1 cellular context compared by ENCODE assay signal in the genomic region with DNA sequence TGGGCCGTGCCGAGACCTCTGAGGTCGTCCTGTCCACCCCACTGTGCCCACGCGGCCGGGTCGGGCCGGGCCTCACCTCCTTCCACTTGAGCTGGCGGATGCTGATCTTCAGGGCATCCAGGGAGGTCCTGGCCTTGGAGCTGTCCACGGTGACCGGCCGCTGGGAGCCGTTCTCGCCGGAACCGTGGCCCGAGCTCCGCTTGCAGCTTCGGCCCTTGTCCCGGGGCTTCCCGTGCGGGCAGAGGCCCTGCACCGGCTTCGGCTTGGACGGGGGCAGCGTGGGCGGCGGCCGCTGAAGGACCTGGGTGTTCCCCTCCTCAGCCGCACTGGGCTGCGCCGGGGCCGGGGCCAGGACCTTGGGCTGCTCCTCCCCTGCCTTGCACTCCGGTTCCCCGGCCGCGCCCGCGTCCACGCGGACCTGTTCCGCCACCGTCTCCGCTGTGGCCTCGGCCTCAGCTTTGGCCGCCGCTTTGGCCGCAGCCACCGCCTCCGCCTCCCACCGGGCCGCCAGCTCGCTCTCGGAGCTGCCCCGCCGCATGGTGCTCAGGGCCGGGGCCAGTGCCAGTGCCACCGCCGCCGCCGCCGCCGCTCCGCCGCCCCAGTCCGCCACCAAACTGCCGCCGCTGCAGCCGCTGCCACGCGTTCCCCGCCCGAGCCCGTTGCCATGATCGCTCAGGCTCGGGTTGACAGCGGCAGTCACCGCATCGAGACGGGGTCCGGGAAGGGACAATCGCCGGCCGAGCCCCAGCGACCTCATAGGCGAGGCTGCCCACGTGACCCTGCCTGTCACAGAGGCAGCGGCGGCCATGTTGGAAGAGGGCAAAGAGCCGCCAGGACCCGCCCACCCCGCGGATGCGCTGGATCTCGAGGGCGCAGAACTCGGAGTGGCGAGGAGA.
TF ChIP-seq lines count a peak whose summit lies in the region.

A gene with protein sequence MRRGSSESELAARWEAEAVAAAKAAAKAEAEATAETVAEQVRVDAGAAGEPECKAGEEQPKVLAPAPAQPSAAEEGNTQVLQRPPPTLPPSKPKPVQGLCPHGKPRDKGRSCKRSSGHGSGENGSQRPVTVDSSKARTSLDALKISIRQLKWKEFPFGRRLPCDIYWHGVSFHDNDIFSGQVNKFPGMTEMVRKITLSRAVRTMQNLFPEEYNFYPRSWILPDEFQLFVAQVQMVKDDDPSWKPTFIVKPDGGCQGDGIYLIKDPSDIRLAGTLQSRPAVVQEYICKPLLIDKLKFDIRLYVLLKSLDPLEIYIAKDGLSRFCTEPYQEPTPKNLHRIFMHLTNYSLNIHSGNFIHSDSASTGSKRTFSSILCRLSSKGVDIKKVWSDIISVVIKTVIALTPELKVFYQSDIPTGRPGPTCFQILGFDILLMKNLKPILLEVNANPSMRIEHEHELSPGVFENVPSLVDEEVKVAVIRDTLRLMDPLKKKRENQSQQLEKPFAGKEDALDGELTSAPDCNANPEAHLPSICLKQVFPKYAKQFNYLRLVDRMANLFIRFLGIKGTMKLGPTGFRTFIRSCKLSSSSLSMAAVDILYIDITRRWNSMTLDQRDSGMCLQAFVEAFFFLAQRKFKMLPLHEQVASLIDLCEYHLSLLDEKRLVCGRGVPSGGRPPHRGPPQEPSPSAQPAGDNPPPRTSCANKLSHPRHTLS (minus strand): TSS at position 698 of the 896 bp plus-strand sequence. CDS start 160 bp downstream, at position 538.

TF ChIP-seq in K562, 482 proteins besides CTCF, POLR2A, EP300 and RAD21 (continued from another document and continues in another):
- TF ChIP-seq, protein P1, sequence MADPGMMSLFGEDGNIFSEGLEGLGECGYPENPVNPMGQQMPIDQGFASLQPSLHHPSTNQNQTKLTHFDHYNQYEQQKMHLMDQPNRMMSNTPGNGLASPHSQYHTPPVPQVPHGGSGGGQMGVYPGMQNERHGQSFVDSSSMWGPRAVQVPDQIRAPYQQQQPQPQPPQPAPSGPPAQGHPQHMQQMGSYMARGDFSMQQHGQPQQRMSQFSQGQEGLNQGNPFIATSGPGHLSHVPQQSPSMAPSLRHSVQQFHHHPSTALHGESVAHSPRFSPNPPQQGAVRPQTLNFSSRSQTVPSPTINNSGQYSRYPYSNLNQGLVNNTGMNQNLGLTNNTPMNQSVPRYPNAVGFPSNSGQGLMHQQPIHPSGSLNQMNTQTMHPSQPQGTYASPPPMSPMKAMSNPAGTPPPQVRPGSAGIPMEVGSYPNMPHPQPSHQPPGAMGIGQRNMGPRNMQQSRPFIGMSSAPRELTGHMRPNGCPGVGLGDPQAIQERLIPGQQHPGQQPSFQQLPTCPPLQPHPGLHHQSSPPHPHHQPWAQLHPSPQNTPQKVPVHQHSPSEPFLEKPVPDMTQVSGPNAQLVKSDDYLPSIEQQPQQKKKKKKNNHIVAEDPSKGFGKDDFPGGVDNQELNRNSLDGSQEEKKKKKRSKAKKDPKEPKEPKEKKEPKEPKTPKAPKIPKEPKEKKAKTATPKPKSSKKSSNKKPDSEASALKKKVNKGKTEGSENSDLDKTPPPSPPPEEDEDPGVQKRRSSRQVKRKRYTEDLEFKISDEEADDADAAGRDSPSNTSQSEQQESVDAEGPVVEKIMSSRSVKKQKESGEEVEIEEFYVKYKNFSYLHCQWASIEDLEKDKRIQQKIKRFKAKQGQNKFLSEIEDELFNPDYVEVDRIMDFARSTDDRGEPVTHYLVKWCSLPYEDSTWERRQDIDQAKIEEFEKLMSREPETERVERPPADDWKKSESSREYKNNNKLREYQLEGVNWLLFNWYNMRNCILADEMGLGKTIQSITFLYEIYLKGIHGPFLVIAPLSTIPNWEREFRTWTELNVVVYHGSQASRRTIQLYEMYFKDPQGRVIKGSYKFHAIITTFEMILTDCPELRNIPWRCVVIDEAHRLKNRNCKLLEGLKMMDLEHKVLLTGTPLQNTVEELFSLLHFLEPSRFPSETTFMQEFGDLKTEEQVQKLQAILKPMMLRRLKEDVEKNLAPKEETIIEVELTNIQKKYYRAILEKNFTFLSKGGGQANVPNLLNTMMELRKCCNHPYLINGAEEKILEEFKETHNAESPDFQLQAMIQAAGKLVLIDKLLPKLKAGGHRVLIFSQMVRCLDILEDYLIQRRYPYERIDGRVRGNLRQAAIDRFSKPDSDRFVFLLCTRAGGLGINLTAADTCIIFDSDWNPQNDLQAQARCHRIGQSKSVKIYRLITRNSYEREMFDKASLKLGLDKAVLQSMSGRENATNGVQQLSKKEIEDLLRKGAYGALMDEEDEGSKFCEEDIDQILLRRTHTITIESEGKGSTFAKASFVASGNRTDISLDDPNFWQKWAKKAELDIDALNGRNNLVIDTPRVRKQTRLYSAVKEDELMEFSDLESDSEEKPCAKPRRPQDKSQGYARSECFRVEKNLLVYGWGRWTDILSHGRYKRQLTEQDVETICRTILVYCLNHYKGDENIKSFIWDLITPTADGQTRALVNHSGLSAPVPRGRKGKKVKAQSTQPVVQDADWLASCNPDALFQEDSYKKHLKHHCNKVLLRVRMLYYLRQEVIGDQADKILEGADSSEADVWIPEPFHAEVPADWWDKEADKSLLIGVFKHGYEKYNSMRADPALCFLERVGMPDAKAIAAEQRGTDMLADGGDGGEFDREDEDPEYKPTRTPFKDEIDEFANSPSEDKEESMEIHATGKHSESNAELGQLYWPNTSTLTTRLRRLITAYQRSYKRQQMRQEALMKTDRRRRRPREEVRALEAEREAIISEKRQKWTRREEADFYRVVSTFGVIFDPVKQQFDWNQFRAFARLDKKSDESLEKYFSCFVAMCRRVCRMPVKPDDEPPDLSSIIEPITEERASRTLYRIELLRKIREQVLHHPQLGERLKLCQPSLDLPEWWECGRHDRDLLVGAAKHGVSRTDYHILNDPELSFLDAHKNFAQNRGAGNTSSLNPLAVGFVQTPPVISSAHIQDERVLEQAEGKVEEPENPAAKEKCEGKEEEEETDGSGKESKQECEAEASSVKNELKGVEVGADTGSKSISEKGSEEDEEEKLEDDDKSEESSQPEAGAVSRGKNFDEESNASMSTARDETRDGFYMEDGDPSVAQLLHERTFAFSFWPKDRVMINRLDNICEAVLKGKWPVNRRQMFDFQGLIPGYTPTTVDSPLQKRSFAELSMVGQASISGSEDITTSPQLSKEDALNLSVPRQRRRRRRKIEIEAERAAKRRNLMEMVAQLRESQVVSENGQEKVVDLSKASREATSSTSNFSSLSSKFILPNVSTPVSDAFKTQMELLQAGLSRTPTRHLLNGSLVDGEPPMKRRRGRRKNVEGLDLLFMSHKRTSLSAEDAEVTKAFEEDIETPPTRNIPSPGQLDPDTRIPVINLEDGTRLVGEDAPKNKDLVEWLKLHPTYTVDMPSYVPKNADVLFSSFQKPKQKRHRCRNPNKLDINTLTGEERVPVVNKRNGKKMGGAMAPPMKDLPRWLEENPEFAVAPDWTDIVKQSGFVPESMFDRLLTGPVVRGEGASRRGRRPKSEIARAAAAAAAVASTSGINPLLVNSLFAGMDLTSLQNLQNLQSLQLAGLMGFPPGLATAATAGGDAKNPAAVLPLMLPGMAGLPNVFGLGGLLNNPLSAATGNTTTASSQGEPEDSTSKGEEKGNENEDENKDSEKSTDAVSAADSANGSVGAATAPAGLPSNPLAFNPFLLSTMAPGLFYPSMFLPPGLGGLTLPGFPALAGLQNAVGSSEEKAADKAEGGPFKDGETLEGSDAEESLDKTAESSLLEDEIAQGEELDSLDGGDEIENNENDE (IDR thresholded peaks at IDR 0.05; ENCODE audit: low read depth, low read length) = no peak
- 0 out of 2 replicates have a peak, but pooled peaks have one; percentile 61 for TF ChIP-seq HDAC8 (tag; IDR thresholded peaks at IDR 0.05)
- TF ChIP-seq, protein P2, sequence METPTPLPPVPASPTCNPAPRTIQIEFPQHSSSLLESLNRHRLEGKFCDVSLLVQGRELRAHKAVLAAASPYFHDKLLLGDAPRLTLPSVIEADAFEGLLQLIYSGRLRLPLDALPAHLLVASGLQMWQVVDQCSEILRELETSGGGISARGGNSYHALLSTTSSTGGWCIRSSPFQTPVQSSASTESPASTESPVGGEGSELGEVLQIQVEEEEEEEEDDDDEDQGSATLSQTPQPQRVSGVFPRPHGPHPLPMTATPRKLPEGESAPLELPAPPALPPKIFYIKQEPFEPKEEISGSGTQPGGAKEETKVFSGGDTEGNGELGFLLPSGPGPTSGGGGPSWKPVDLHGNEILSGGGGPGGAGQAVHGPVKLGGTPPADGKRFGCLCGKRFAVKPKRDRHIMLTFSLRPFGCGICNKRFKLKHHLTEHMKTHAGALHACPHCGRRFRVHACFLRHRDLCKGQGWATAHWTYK (CRISPR knock-in tag; IDR thresholded peaks at IDR 0.05) = no peak
- TF ChIP-seq RBM14 (IDR thresholded peaks at IDR 0.05; ENCODE audit: borderline replicate concordance, insufficient read depth, low read depth, low read length) = no peak
- TF ChIP-seq NCOA6 (IDR thresholded peaks at IDR 0.05) = no peak
- TF ChIP-seq, protein P3, sequence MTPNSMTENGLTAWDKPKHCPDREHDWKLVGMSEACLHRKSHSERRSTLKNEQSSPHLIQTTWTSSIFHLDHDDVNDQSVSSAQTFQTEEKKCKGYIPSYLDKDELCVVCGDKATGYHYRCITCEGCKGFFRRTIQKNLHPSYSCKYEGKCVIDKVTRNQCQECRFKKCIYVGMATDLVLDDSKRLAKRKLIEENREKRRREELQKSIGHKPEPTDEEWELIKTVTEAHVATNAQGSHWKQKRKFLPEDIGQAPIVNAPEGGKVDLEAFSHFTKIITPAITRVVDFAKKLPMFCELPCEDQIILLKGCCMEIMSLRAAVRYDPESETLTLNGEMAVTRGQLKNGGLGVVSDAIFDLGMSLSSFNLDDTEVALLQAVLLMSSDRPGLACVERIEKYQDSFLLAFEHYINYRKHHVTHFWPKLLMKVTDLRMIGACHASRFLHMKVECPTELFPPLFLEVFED (CRISPR knock-in tag; conservative IDR thresholded peaks at IDR 0.05) = no peak
- TF ChIP-seq, protein P4, sequence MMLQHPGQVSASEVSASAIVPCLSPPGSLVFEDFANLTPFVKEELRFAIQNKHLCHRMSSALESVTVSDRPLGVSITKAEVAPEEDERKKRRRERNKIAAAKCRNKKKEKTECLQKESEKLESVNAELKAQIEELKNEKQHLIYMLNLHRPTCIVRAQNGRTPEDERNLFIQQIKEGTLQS (IDR thresholded peaks at IDR 0.05) = peak; percentile 55
- TF ChIP-seq, protein P4 (CRISPR knock-in tag; conservative IDR thresholded peaks at IDR 0.05) = no peak
- TF ChIP-seq, protein P5, sequence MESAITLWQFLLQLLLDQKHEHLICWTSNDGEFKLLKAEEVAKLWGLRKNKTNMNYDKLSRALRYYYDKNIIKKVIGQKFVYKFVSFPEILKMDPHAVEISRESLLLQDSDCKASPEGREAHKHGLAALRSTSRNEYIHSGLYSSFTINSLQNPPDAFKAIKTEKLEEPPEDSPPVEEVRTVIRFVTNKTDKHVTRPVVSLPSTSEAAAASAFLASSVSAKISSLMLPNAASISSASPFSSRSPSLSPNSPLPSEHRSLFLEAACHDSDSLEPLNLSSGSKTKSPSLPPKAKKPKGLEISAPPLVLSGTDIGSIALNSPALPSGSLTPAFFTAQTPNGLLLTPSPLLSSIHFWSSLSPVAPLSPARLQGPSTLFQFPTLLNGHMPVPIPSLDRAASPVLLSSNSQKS (CRISPR knock-in tag; IDR thresholded peaks at IDR 0.05) = no peak
- TF ChIP-seq SMARCA4 (IDR thresholded peaks at IDR 0.05) = no peak
- TF ChIP-seq MYNN (IDR thresholded peaks at IDR 0.05) = no peak
- no peak for TF ChIP-seq MYNN (CRISPR knock-in tag; IDR thresholded peaks at IDR 0.05)
- peak in 1 of 2 experiments; percentile 60; a peak in 1 of 4 replicates for TF ChIP-seq RCOR1 (IDR thresholded peaks at IDR 0.05; ENCODE audit: borderline replicate concordance in 1 of 2, low read depth in 2 of 2, low read length in 2 of 2)
- TF ChIP-seq, protein P6, sequence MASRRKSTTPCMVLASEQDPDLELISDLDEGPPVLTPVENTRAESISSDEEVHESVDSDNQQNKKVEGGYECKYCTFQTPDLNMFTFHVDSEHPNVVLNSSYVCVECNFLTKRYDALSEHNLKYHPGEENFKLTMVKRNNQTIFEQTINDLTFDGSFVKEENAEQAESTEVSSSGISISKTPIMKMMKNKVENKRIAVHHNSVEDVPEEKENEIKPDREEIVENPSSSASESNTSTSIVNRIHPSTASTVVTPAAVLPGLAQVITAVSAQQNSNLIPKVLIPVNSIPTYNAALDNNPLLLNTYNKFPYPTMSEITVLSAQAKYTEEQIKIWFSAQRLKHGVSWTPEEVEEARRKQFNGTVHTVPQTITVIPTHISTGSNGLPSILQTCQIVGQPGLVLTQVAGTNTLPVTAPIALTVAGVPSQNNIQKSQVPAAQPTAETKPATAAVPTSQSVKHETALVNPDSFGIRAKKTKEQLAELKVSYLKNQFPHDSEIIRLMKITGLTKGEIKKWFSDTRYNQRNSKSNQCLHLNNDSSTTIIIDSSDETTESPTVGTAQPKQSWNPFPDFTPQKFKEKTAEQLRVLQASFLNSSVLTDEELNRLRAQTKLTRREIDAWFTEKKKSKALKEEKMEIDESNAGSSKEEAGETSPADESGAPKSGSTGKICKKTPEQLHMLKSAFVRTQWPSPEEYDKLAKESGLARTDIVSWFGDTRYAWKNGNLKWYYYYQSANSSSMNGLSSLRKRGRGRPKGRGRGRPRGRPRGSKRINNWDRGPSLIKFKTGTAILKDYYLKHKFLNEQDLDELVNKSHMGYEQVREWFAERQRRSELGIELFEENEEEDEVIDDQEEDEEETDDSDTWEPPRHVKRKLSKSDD (conservative IDR thresholded peaks at IDR 0.05; ENCODE audit: low read length) = no peak
- no peak for TF ChIP-seq ZNF24 (IDR thresholded peaks at IDR 0.05)
- TF ChIP-seq, protein P7, sequence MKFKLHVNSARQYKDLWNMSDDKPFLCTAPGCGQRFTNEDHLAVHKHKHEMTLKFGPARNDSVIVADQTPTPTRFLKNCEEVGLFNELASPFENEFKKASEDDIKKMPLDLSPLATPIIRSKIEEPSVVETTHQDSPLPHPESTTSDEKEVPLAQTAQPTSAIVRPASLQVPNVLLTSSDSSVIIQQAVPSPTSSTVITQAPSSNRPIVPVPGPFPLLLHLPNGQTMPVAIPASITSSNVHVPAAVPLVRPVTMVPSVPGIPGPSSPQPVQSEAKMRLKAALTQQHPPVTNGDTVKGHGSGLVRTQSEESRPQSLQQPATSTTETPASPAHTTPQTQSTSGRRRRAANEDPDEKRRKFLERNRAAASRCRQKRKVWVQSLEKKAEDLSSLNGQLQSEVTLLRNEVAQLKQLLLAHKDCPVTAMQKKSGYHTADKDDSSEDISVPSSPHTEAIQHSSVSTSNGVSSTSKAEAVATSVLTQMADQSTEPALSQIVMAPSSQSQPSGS (CRISPR knock-in tag; IDR thresholded peaks at IDR 0.05) = peak; percentile 76
- TF ChIP-seq COPS2 (conservative IDR thresholded peaks at IDR 0.05) = no peak
- TF ChIP-seq PHTF2 (CRISPR knock-in tag; IDR thresholded peaks at IDR 0.05) = no peak
- TF ChIP-seq, protein P8, sequence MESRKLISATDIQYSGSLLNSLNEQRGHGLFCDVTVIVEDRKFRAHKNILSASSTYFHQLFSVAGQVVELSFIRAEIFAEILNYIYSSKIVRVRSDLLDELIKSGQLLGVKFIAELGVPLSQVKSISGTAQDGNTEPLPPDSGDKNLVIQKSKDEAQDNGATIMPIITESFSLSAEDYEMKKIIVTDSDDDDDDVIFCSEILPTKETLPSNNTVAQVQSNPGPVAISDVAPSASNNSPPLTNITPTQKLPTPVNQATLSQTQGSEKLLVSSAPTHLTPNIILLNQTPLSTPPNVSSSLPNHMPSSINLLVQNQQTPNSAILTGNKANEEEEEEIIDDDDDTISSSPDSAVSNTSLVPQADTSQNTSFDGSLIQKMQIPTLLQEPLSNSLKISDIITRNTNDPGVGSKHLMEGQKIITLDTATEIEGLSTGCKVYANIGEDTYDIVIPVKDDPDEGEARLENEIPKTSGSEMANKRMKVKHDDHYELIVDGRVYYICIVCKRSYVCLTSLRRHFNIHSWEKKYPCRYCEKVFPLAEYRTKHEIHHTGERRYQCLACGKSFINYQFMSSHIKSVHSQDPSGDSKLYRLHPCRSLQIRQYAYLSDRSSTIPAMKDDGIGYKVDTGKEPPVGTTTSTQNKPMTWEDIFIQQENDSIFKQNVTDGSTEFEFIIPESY (CRISPR knock-in tag; IDR thresholded peaks at IDR 0.05) = peak; percentile 65
- no peak for TF ChIP-seq ZNF239 (CRISPR knock-in tag; IDR thresholded peaks at IDR 0.05)
- no peak for TF ChIP-seq RBM17 (IDR thresholded peaks at IDR 0.05; ENCODE audit: borderline replicate concordance, low read depth, low read length)
- no peak for TF ChIP-seq KAT2B (IDR thresholded peaks at IDR 0.05; ENCODE audit: low read depth, low read length)
